ENCODE assay signal across 2 cellular contexts in genomic region chr16:29521520-29521919, GRCh38. TPM values are rescaled to one million over a fixed set of nuclear protein-coding genes. Genes with fewer than 3 reads are reported as not detected.
DNase-seq lines count a peak whose midpoint lies in the region; ATAC-seq, FAIRE-seq and TF ChIP-seq lines count a peak whose summit lies in the region.
"Not testable (repeated sequence)": the region's sequence is repeated elsewhere in the genome, so short reads cannot be mapped to it uniquely, and the experiment has no call there.

No MANE protein-coding gene starts in this region.

- H3K27ac Mint-ChIP-seq in Caco-2 (ENCODE audit: unreplicated experiment): not testable (repeated sequence)

- H3K79me2 ChIP-seq in HepG2 (ENCODE audit: insufficient read depth, low read length): not testable (repeated sequence)

- not testable (repeated sequence) for H4K20me1 ChIP-seq in HepG2 (ENCODE audit: insufficient read depth, low read length)

- not testable (repeated sequence) for H3K4me3 ChIP-seq in Caco-2 (ENCODE audit: low read depth, low read length); HepG2 (replicated peaks in 1 of 3; ENCODE audit: insufficient read depth in 1 of 3, low read depth in 2 of 3, low read length in 3 of 3)

- POLR2A ChIA-PET in Caco-2 (lab: Charles Lee); HepG2 (lab: Yijun Ruan, JAX): not testable (repeated sequence)

- H3K4me1 Mint-ChIP-seq in Caco-2 (ENCODE audit: low read depth, unreplicated experiment): not testable (repeated sequence)

- not testable (repeated sequence) for ATAC-seq in HepG2

- CTCF ChIA-PET in Caco-2 (lab: Charles Lee); HepG2 (lab: Yijun Ruan, JAX; ENCODE audit: low intra/inter-chr PET ratio, low total read pairs): not testable (repeated sequence)

- not testable (repeated sequence) for H3K9me3 Mint-ChIP-seq in Caco-2 (ENCODE audit: unreplicated experiment)

- TF ChIP-seq RAD21 in HepG2 (CRISPR knock-in tag; IDR thresholded peaks at IDR 0.05): not testable (repeated sequence)

- TF ChIP-seq CTCF in Caco-2 (IDR thresholded peaks at IDR 0.05; ENCODE audit: insufficient read depth in 1 of 2, low read depth in 1 of 2, low read length in 1 of 2, severe bottlenecking in 1 of 2, unreplicated experiment in 1 of 2); HepG2 (CRISPR knock-in tag; IDR thresholded peaks at IDR 0.05): not testable (repeated sequence)

- not testable (repeated sequence) for H3K27me3 Mint-ChIP-seq in Caco-2 (ENCODE audit: insufficient read depth, unreplicated experiment)

- H3K9me3 ChIP-seq in Caco-2; HepG2 (ENCODE audit: low read length): not testable (repeated sequence)

- not testable (repeated sequence) for H3K4me2 ChIP-seq in HepG2 (ENCODE audit: low read depth, low read length)

- intact Hi-C loops in Caco-2 (cut with micrococcal nuclease; ENCODE audit: unreplicated experiment); HepG2 (cut with micrococcal nuclease; ENCODE audit: unreplicated experiment): not testable (repeated sequence)

- DNase-seq in Caco-2: peak; percentile 50 to 54
- DNase-seq in HepG2 (ENCODE audit: low spot score): not testable (repeated sequence)

- in situ Hi-C loops in HepG2 (cut with HindIII; ENCODE audit: extremely low pct_ligation_motif_present, low pct_unique_long_range_greater_than_20kb): not testable (repeated sequence)

- not testable (repeated sequence) for H3K9ac ChIP-seq in HepG2 (ENCODE audit: insufficient read depth, low read depth, low read length)

- H3K4me1 ChIP-seq in Caco-2; HepG2 (ENCODE audit: insufficient read depth, low read length): not testable (repeated sequence)

- H3K27me3 ChIP-seq in Caco-2 (replicated peaks; ENCODE audit: control insufficient read depth, insufficient read depth, low read length); HepG2 (ENCODE audit: control insufficient read depth in 1 of 2, insufficient read depth in 2 of 2, low read length in 2 of 2): not testable (repeated sequence)

- not testable (repeated sequence) for BruUV-seq in Caco-2 (replicated peaks; lab: Mats Ljungman, UMichigan); HepG2 (replicated peaks; lab: Mats Ljungman, UMichigan)

- not testable (repeated sequence) for FAIRE-seq in HepG2 (lab: Jason Lieb, UNC)

- H3K27ac ChIP-seq in HepG2 (ENCODE audit: extremely low read length, insufficient read depth, low read length): not testable (repeated sequence)

- 0% methylated on average over 2 of the region's 5 CpGs for WGBS in HepG2 (ENCODE audit: low lambda C conversion rate)

- not testable (repeated sequence) for H3K4me3 Mint-ChIP-seq in Caco-2 (ENCODE audit: unreplicated experiment)

- not testable (repeated sequence) for H3K36me3 ChIP-seq in Caco-2 (ENCODE audit: control insufficient read depth, insufficient read depth, low read length); HepG2 (replicated peaks in 1 of 2; ENCODE audit: control insufficient read depth in 1 of 2, insufficient read depth in 2 of 2, low read length in 2 of 2)

- not testable (repeated sequence) for TF ChIP-seq EP300 in HepG2 (IDR thresholded peaks at IDR 0.05; ENCODE audit: low read depth in 2 of 2, low read length in 2 of 2); HepG2 (CRISPR knock-in tag; IDR thresholded peaks at IDR 0.05; ENCODE audit: borderline replicate concordance)

- not testable (repeated sequence) for H2AFZ ChIP-seq in HepG2 (ENCODE audit: low read length)

- H3K36me3 Mint-ChIP-seq in Caco-2 (ENCODE audit: insufficient read depth, unreplicated experiment): not testable (repeated sequence)

- not testable (repeated sequence) for TF ChIP-seq POLR2A in HepG2 (IDR thresholded peaks at IDR 0.05; ENCODE audit: insufficient read depth in 1 of 2, low read depth in 2 of 2, low read length in 2 of 2)

TF ChIP-seq in HepG2, 621 proteins besides CTCF, POLR2A, EP300 and RAD21:
- 0 out of 2 replicates have a peak, but pooled peaks have one; percentile 26 for TF ChIP-seq RFXAP (CRISPR knock-in tag; IDR thresholded peaks at IDR 0.05; ENCODE audit: borderline replicate concordance)
- TF ChIP-seq ARID5B (CRISPR knock-in tag; IDR thresholded peaks at IDR 0.05): peak; percentile 19; the same call in 1 of the 2 replicates
- TF ChIP-seq SOX13, NR2F6 (IDR thresholded peaks at IDR 0.05): not testable (repeated sequence)
- TF ChIP-seq SOX13 (CRISPR knock-in tag; conservative IDR thresholded peaks at IDR 0.05 in 1 of 2, IDR thresholded peaks at IDR 0.05 in 1 of 2): 0 out of 4 replicates have a peak, but pooled peaks of 1 of the 2 experiments have one; percentile 17
- TF ChIP-seq NR2F6 (CRISPR knock-in tag; IDR thresholded peaks at IDR 0.05): peak; percentile 38; the same call in 1 of the 2 replicates

RNA-seq across cellular contexts. Expression of gene NPIPB12, which starts 15.3 kb away (rescaled TPM):
- total RNA-seq in Caco-2 (2022) (53.1 and 66.2 TPM in 2 replicates), HepG2 (2016; rRNA removed; fragmentation: Illumina TruSeq; extraction: Trizol) (10.8 and 12.4 TPM in 2 replicates)
- total RNA-seq in HepG2 (2016; cell fraction: cytosol; rRNA removed; fragmentation: Illumina TruSeq; extraction: Trizol; ENCODE audit: low read depth): 6.9 and 8.2 TPM in 2 replicates
- total RNA-seq in HepG2 (2016; cell fraction: insoluble cytoplasmic fraction; rRNA removed; fragmentation: Illumina TruSeq; extraction: Trizol): 8.2 and 10.8 TPM in 2 replicates
- total RNA-seq in HepG2 (2016; cell fraction: membrane; rRNA removed; fragmentation: Illumina TruSeq; extraction: Trizol): 6.1 and 9.4 TPM in 2 replicates
- total RNA-seq in HepG2 (2016; cell fraction: nucleus; rRNA removed; fragmentation: Illumina TruSeq; extraction: Trizol): 30.3 and 43.1 TPM in 2 replicates
- polyA plus RNA-seq in HepG2 (2011; rRNA removed): 21.3 and 28.7 TPM in 2 replicates
- 2.8 and 5.8 TPM in 2 replicates for polyA plus RNA-seq in HepG2 (2011; cell fraction: cytosol; rRNA removed)
- 101 and 105 TPM in 2 replicates for polyA plus RNA-seq in HepG2 (2011; cell fraction: nucleus; rRNA removed)
- polyA plus RNA-seq in HepG2 (2012): 55.6 and 56.3 TPM in 2 replicates
- 5.9 and 9.4 TPM in 2 replicates for polyA plus RNA-seq in HepG2 (2016; cell fraction: cytosol; fragmentation: Illumina TruSeq; extraction: Trizol; ENCODE audit: low read depth)
- 18.9 and 24.4 TPM in 2 replicates for polyA plus RNA-seq in HepG2 (2016; cell fraction: insoluble cytoplasmic fraction; fragmentation: Illumina TruSeq; extraction: Trizol; ENCODE audit: low read depth)
- 10.1 and 12.9 TPM in 2 replicates for polyA plus RNA-seq in HepG2 (2016; cell fraction: membrane; fragmentation: Illumina TruSeq; extraction: Trizol; ENCODE audit: low read depth)
- polyA plus RNA-seq in HepG2 (2016; cell fraction: nucleus; fragmentation: Illumina TruSeq; extraction: Trizol; ENCODE audit: insufficient read depth, low read depth): 289 and 371 TPM in 2 replicates
- 20.9 and 40.1 TPM in 2 replicates for polyA minus RNA-seq in HepG2 (2011; rRNA and poly(A)+ RNA removed; ENCODE audit: low replicate concordance)
- polyA minus RNA-seq in HepG2 (2011; cell fraction: cytosol; rRNA and poly(A)+ RNA removed): 6.9 and 13.2 TPM in 2 replicates
- polyA minus RNA-seq in HepG2 (2011; cell fraction: nucleus; rRNA and poly(A)+ RNA removed): 141 and 143 TPM in 2 replicates
